ENCODE assay signal across 24 cellular contexts in the genomic region with DNA sequence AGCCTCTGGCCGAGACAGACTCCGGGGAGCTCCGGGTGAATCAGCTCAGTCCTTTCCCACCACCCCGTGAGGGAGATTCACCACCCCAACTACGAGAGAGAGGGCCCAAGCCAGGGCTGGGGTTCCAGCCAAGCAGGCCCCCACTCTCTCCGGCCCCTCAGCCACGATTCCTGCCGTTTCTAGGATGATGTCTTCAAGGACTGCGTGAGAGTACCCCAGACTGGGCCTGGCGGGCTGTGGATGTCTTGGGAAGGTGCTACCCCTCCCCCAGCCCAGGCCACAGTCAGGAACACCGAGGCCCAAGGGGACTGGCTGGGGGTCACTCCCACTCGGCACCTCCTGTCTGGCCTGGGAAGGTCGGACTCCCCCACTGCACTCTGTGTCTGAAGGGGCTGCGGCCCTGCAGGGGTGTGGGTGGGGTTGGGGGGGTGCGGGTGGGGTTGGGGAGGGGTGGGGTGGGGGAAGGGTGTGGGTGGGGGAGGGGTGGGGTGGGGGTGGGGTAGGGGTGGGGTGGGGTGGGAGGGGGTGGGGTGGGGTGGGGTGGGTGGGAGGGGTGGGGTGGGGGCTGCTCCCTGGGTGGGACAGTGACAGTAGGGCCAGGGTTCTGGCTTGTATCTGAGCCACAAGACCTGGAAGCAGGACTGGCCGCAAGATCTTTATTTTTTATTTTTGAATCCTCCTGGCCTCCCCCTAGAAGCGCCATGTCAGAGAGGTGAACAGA. TPM values are rescaled to one million over a fixed set of nuclear protein-coding genes. Genes with fewer than 3 reads are reported as not detected.
A peak's percentile ranks its signal among the peaks of the same experiment; 100 is the strongest.
DNase-seq lines count a peak whose midpoint lies in the region; ATAC-seq and TF ChIP-seq lines count a peak whose summit lies in the region.
"Had no signal": no experiment of that assay in that cellular context is flagged by ENCODE, and none has a peak within 500 bp of the region (broad histone marks: within the 10 kb centered on the region; RNA-seq: fewer than 3 reads in every experiment).

No MANE protein-coding gene starts in this region.

- DNase-seq in OCI-M1 (lab: John Stamatoyannopoulos, UW) (peak; percentile 43), fibroblast of lung (ENCODE audit: low read depth in 2 of 2) (no peak), hepatocyte (ENCODE audit: low spot score) (no peak), NCI-H2107 (lab: John Stamatoyannopoulos, UW) (no peak)
- DNase-seq in activated T-helper 2 cell treated with anti-CD3 and anti-CD28 coated beads, Interferon-gamma antibody, Interleukin-2, Interleukin-4, amounts not matched to agents 10 μg/mL and 5 μg/mL and 100 μg/mL, durations not matched to agents 14 hours and 24 hours and 36 hours (ENCODE audit: low spot score) = no peak
- DNase-seq: activated CD4-positive, alpha-beta T cell treated with anti-CD3 and anti-CD28 coated beads, Interleukin-2, amount 10 ng/mL, durations not matched to agents 7 days and 5 days; AML-193; body of pancreas; cortex of kidney; GF-D8; IMR-90; MM.1S; natural killer cell; NCI-H1930; NCI-H510A; SIG-M5; stimulated activated naive CD4-positive, alpha-beta T cell treated with Interleukin-2 at 50 U/mL for 16 hours had no signal

- H3K4me1 ChIP-seq in BLaER1 treated with 17β-estradiol and CSF1 and Interleukin-3, amounts not matched to agents 10 nM and 100 nM = peaks cover 21 to 83% (median 67%) of the 10 kb centered on the region in 10 experiments
- H3K4me1 ChIP-seq in fibroblast of lung (ENCODE audit: control insufficient read depth, extremely low read depth, insufficient read depth, low read length) = peaks cover 17% of the 10 kb centered on the region
- H3K4me1 ChIP-seq in hepatocyte (ENCODE audit: insufficient read depth) = peaks cover 8% of the 10 kb centered on the region
- H3K4me1 ChIP-seq: body of pancreas had no signal

- H2AFZ ChIP-seq in fibroblast of lung (ENCODE audit: low read length) (no peak overlapping the region), hepatocyte (no peak overlapping the region)

- no peak for TF ChIP-seq CTCF in fibroblast of lung (conservative IDR thresholded peaks at IDR 0.05 in 1 of 2, IDR thresholded peaks at IDR 0.05 in 1 of 2; ENCODE audit: low read depth in 1 of 2, low read length in 2 of 2)
- TF ChIP-seq CTCF in hepatocyte (IDR thresholded peaks at IDR 0.05; ENCODE audit: poor library complexity) = no peak

- peaks cover 21 to 76% (median 41%) of the 10 kb centered on the region in 11 experiments; a peak in 19 of 22 replicates for H4K20me1 ChIP-seq in BLaER1 treated with 17β-estradiol and CSF1 and Interleukin-3, amounts not matched to agents 10 nM and 100 nM
- H4K20me1 ChIP-seq in fibroblast of lung (ENCODE audit: control insufficient read depth, extremely low read depth, insufficient read depth, low read length) (no peaks in the 10 kb centered on the region), hepatocyte (ENCODE audit: insufficient read depth, poor library complexity, severe bottlenecking) (no peaks in the 10 kb centered on the region)

- H3K4me1 Mint-ChIP-seq in stimulated activated memory B cell treated with anti-CD40 and anti-IgM and Interleukin-4, amounts not matched to agents 10 μg/mL and 1 μg/mL and 100 μg/mL, for 72 hours = peaks cover 4% of the 10 kb centered on the region
- H3K4me1 Mint-ChIP-seq in activated T-helper 2 cell treated with anti-CD3 and anti-CD28 coated beads, Interferon-gamma antibody, Interleukin-2, Interleukin-4, amounts not matched to agents 10 μg/mL and 5 μg/mL and 100 μg/mL, durations not matched to agents 14 hours and 24 hours and 36 hours (ENCODE audit: low read depth) = no peaks in the 10 kb centered on the region
- H3K4me1 Mint-ChIP-seq: activated CD4-positive, alpha-beta T cell treated with anti-CD3 and anti-CD28 coated beads, Interleukin-2, amount 10 ng/mL, durations not matched to agents 7 days and 5 days; natural killer cell had no signal

- 80% methylated on average over 16 of the region's 17 CpGs for WGBS in hepatocyte (ENCODE audit: low lambda C conversion rate, missing lambda C conversion rate)

- H3K36me3 Mint-ChIP-seq in stimulated activated memory B cell treated with anti-CD40 and anti-IgM and Interleukin-4, amounts not matched to agents 10 μg/mL and 1 μg/mL and 100 μg/mL, for 72 hours = peaks cover 57% of the 10 kb centered on the region
- no peaks in the 10 kb centered on the region for H3K36me3 Mint-ChIP-seq in activated T-helper 2 cell treated with anti-CD3 and anti-CD28 coated beads, Interferon-gamma antibody, Interleukin-2, Interleukin-4, amounts not matched to agents 10 μg/mL and 5 μg/mL and 100 μg/mL, durations not matched to agents 14 hours and 24 hours and 36 hours (ENCODE audit: low read depth)
- H3K36me3 Mint-ChIP-seq: activated naive CD4-positive, alpha-beta T cell treated with anti-CD3 and anti-CD28 coated beads, Interleukin-2, amount 50 U/mL, for 72 hours; natural killer cell had no signal

- H3K79me2 ChIP-seq in fibroblast of lung (ENCODE audit: control insufficient read depth, insufficient read depth, low read length) (no peaks in the 10 kb centered on the region), hepatocyte (no peaks in the 10 kb centered on the region)

- no peak overlapping the region for H3K27ac Mint-ChIP-seq in stimulated activated memory B cell treated with anti-CD40 and anti-IgM and Interleukin-4, amounts not matched to agents 10 μg/mL and 1 μg/mL and 100 μg/mL, for 72 hours
- no peak overlapping the region for H3K27ac Mint-ChIP-seq in activated T-helper 2 cell treated with anti-CD3 and anti-CD28 coated beads, Interferon-gamma antibody, Interleukin-2, Interleukin-4, amounts not matched to agents 10 μg/mL and 5 μg/mL and 100 μg/mL, durations not matched to agents 14 hours and 24 hours and 36 hours
- H3K27ac Mint-ChIP-seq: activated CD4-positive, alpha-beta T cell treated with anti-CD3 and anti-CD28 coated beads, Interleukin-2, amount 10 ng/mL, durations not matched to agents 7 days and 5 days; activated naive CD4-positive, alpha-beta T cell treated with anti-CD3 and anti-CD28 coated beads, Interleukin-2, amount 50 U/mL, for 72 hours; memory B cell; natural killer cell had no signal

- H3K9ac ChIP-seq in BLaER1 treated with 17β-estradiol and CSF1 and Interleukin-3, amounts not matched to agents 10 nM and 100 nM = peak overlapping the region in 9 of 11 experiments; percentile 23 to 69 (median 60); a peak in 16 of 22 replicates
- no peak overlapping the region for H3K9ac ChIP-seq in fibroblast of lung (ENCODE audit: insufficient read depth, low read length)

- H3K4me3 ChIP-seq in BLaER1 treated with 17β-estradiol and CSF1 and Interleukin-3, amounts not matched to agents 10 nM and 100 nM = no peak overlapping the region; a peak in 1 of 20 replicates
- H3K4me3 ChIP-seq in fibroblast of lung (replicated peaks in 1 of 4; ENCODE audit: control extremely low read depth in 1 of 4, insufficient read depth in 1 of 4, low read depth in 3 of 4, low read length in 4 of 4) (no peak overlapping the region), hepatocyte (no peak overlapping the region)
- H3K4me3 ChIP-seq: body of pancreas had no signal

- H3K9me2 ChIP-seq in hepatocyte (replicated peaks; ENCODE audit: insufficient read depth) = no peaks in the 10 kb centered on the region

- H3K4me2 ChIP-seq in BLaER1 treated with 17β-estradiol and CSF1 and Interleukin-3, amounts not matched to agents 10 nM and 100 nM = peak overlapping the region; percentile 59 to 91 (median 80)
- H3K4me2 ChIP-seq in fibroblast of lung (ENCODE audit: extremely low read depth, insufficient read depth, low read length) (no peak overlapping the region), hepatocyte (no peak overlapping the region)

- intact Hi-C loops in activated T-helper 2 cell treated with anti-CD3 and anti-CD28 coated beads, Interferon-gamma antibody, Interleukin-2, Interleukin-4, amounts not matched to agents 10 μg/mL and 5 μg/mL and 100 μg/mL, durations not matched to agents 14 hours and 24 hours and 36 hours (cut with micrococcal nuclease) = no loop called here

- no peaks in the 10 kb centered on the region for H3K27me3 Mint-ChIP-seq in stimulated activated memory B cell treated with anti-CD40 and anti-IgM and Interleukin-4, amounts not matched to agents 10 μg/mL and 1 μg/mL and 100 μg/mL, for 72 hours
- H3K27me3 Mint-ChIP-seq in activated T-helper 2 cell treated with anti-CD3 and anti-CD28 coated beads, Interferon-gamma antibody, Interleukin-2, Interleukin-4, amounts not matched to agents 10 μg/mL and 5 μg/mL and 100 μg/mL, durations not matched to agents 14 hours and 24 hours and 36 hours (ENCODE audit: low read depth) = no peaks in the 10 kb centered on the region
- H3K27me3 Mint-ChIP-seq: activated CD4-positive, alpha-beta T cell treated with anti-CD3 and anti-CD28 coated beads, Interleukin-2, amount 10 ng/mL, durations not matched to agents 7 days and 5 days; memory B cell had no signal

- H3K36me3 ChIP-seq in BLaER1 treated with 17β-estradiol and CSF1 and Interleukin-3, amounts not matched to agents 10 nM and 100 nM = peaks cover 18 to 69% (median 57%) of the 10 kb centered on the region in 11 experiments
- H3K36me3 ChIP-seq in fibroblast of lung (ENCODE audit: control insufficient read depth, insufficient read depth, low read length) (no peaks in the 10 kb centered on the region), hepatocyte (replicated peaks; ENCODE audit: insufficient read depth, low read depth) (no peaks in the 10 kb centered on the region)

- H3K27me3 ChIP-seq in BLaER1 treated with 17β-estradiol and CSF1 and Interleukin-3, amounts not matched to agents 10 nM and 100 nM = no peaks in the 10 kb centered on the region
- H3K27me3 ChIP-seq in fibroblast of lung (ENCODE audit: control insufficient read depth, insufficient read depth, low read length) = no peaks in the 10 kb centered on the region
- H3K27me3 ChIP-seq in hepatocyte = no peaks in the 10 kb centered on the region
- H3K27me3 ChIP-seq: body of pancreas had no signal

- peak overlapping the region in 10 of 11 experiments; percentile 17 to 78 (median 68); a peak in 18 of 22 replicates for H3K27ac ChIP-seq in BLaER1 treated with 17β-estradiol and CSF1 and Interleukin-3, amounts not matched to agents 10 nM and 100 nM
- peak overlapping the region; percentile 26 for H3K27ac ChIP-seq in fibroblast of lung (ENCODE audit: insufficient read depth, low read length)
- H3K27ac ChIP-seq in hepatocyte = no peak overlapping the region
- H3K27ac ChIP-seq: epithelial cell of prostate had no signal

- no peaks in the 10 kb centered on the region for H3K9me3 Mint-ChIP-seq in stimulated activated memory B cell treated with anti-CD40 and anti-IgM and Interleukin-4, amounts not matched to agents 10 μg/mL and 1 μg/mL and 100 μg/mL, for 72 hours
- H3K9me3 Mint-ChIP-seq in activated T-helper 2 cell treated with anti-CD3 and anti-CD28 coated beads, Interferon-gamma antibody, Interleukin-2, Interleukin-4, amounts not matched to agents 10 μg/mL and 5 μg/mL and 100 μg/mL, durations not matched to agents 14 hours and 24 hours and 36 hours = no peaks in the 10 kb centered on the region
- H3K9me3 Mint-ChIP-seq: activated CD4-positive, alpha-beta T cell treated with anti-CD3 and anti-CD28 coated beads, Interleukin-2, amount 10 ng/mL, durations not matched to agents 7 days and 5 days; activated naive CD4-positive, alpha-beta T cell treated with anti-CD3 and anti-CD28 coated beads, Interleukin-2, amount 50 U/mL, for 72 hours; memory B cell; natural killer cell had no signal

- H3K4me3 Mint-ChIP-seq in stimulated activated memory B cell treated with anti-CD40 and anti-IgM and Interleukin-4, amounts not matched to agents 10 μg/mL and 1 μg/mL and 100 μg/mL, for 72 hours = no peak overlapping the region
- H3K4me3 Mint-ChIP-seq in activated T-helper 2 cell treated with anti-CD3 and anti-CD28 coated beads, Interferon-gamma antibody, Interleukin-2, Interleukin-4, amounts not matched to agents 10 μg/mL and 5 μg/mL and 100 μg/mL, durations not matched to agents 14 hours and 24 hours and 36 hours (ENCODE audit: low read depth) = no peak overlapping the region
- H3K4me3 Mint-ChIP-seq: activated CD4-positive, alpha-beta T cell treated with anti-CD3 and anti-CD28 coated beads, Interleukin-2, amount 10 ng/mL, durations not matched to agents 7 days and 5 days; memory B cell; natural killer cell had no signal

- peaks cover 10 to 17% (median 14%) of the 10 kb centered on the region in 11 experiments; a peak in 21 of 22 replicates for H3K9me3 ChIP-seq in BLaER1 treated with 17β-estradiol and CSF1 and Interleukin-3, amounts not matched to agents 10 nM and 100 nM (replicated peaks in 1 of 11)
- H3K9me3 ChIP-seq in fibroblast of lung (ENCODE audit: control insufficient read depth, insufficient read depth, low read depth, low read length) (no peaks in the 10 kb centered on the region), hepatocyte (ENCODE audit: low read depth) (no peaks in the 10 kb centered on the region)
- H3K9me3 ChIP-seq: body of pancreas had no signal

- peak; percentile 56 for ATAC-seq in stimulated activated memory B cell treated with anti-CD40 and anti-IgM and Interleukin-4, amounts not matched to agents 10 μg/mL and 1 μg/mL and 100 μg/mL, for 72 hours
- ATAC-seq: natural killer cell had no signal

RNA-seq across cellular contexts. Expression of gene PABPN1L, which starts 21.8 kb away (rescaled TPM):
- total RNA-seq in fibroblast of lung = not detected in 2 replicates
- polyA plus RNA-seq in fibroblast of lung = not detected in 2 replicates
- not detected in 2 replicates for polyA plus RNA-seq in fibroblast of lung (2012)
- polyA minus RNA-seq in fibroblast of lung (ENCODE audit: low replicate concordance) = not detected in 2 replicates
- total RNA-seq in hepatocyte = not detected in 2 replicates
- not detected in 2 replicates for polyA plus RNA-seq in hepatocyte
- total RNA-seq in activated T-helper 2 cell treated with anti-CD3 and anti-CD28 coated beads, Interferon-gamma antibody, Interleukin-2, Interleukin-4, amounts not matched to agents 10 μg/mL and 5 μg/mL and 100 μg/mL, durations not matched to agents 14 hours and 24 hours and 36 hours = not detected in 2 replicates
- total RNA-seq: activated CD4-positive, alpha-beta T cell treated with anti-CD3 and anti-CD28 coated beads, Interleukin-2, amount 10 ng/mL, durations not matched to agents 7 days and 5 days; activated naive CD4-positive, alpha-beta T cell treated with anti-CD3 and anti-CD28 coated beads, Interleukin-2, amount 50 U/mL, for 72 hours; body of pancreas; IMR-90; posterior vena cava; T-helper 2 cell treated with Interferon-gamma antibody and Interleukin-4, amounts not matched to agents 100 ng/mL and 5 ng/mL, for 36 hours had no signal
- polyA plus RNA-seq: IMR-90 had no signal

RNA-seq across cellular contexts. Expression of gene TRAPPC2L, which starts 31.3 kb away (rescaled TPM):
- total RNA-seq in fibroblast of lung = 46.5 and 47.7 TPM in 2 replicates
- polyA plus RNA-seq in fibroblast of lung = 63.7 and 78.6 TPM in 2 replicates
- 190 and 225 TPM in 2 replicates for polyA plus RNA-seq in fibroblast of lung (2012)
- 164 and 219 TPM in 2 replicates for polyA minus RNA-seq in fibroblast of lung (ENCODE audit: low replicate concordance)
- 58.7 and 70.8 TPM in 2 replicates for total RNA-seq in hepatocyte
- 191 and 215 TPM in 2 replicates for polyA plus RNA-seq in hepatocyte
- total RNA-seq in activated T-helper 2 cell treated with anti-CD3 and anti-CD28 coated beads, Interferon-gamma antibody, Interleukin-2, Interleukin-4, amounts not matched to agents 10 μg/mL and 5 μg/mL and 100 μg/mL, durations not matched to agents 14 hours and 24 hours and 36 hours = 56.5 and 57.5 TPM in 2 replicates

RNA-seq across cellular contexts. Expression of gene GALNS, which starts 31.5 kb away (rescaled TPM):
- total RNA-seq in fibroblast of lung (20.8 and 29.6 TPM in 2 replicates), hepatocyte (19.6 and 22.4 TPM in 2 replicates)
- polyA plus RNA-seq in fibroblast of lung (8.6 and 10.6 TPM in 2 replicates), hepatocyte (38.9 and 53.5 TPM in 2 replicates)
- 26.6 and 42.5 TPM in 2 replicates for polyA plus RNA-seq in fibroblast of lung (2012)
- 14.6 and 37.4 TPM in 2 replicates for polyA minus RNA-seq in fibroblast of lung (ENCODE audit: low replicate concordance)
- total RNA-seq in activated T-helper 2 cell treated with anti-CD3 and anti-CD28 coated beads, Interferon-gamma antibody, Interleukin-2, Interleukin-4, amounts not matched to agents 10 μg/mL and 5 μg/mL and 100 μg/mL, durations not matched to agents 14 hours and 24 hours and 36 hours = 26.1 and 27.8 TPM in 2 replicates

Comparison
In these comparisons a context has a peak if more than half of its experiments do, and no peak if none do; other contexts are left out.
1. H3K4me2 ChIP-seq: peak in BLaER1 treated with 17β-estradiol and CSF1 and Interleukin-3, amounts not matched to agents 10 nM and 100 nM (11 of 11); none in fibroblast of lung (single experiment) and hepatocyte (single experiment).